In genomic region chr17:82589851-82590180, GRCh38 we compare ENCODE assay signal across 22 cellular contexts. TPM values are rescaled to one million over a fixed set of nuclear protein-coding genes. Genes with fewer than 3 reads are reported as not detected.
DNase-seq lines count a peak whose midpoint lies in the region; ATAC-seq, FAIRE-seq and TF ChIP-seq lines count a peak whose summit lies in the region.
"Had no signal": no experiment of that assay in that cellular context is flagged by ENCODE, and none has a peak within 500 bp of the region (broad histone marks: within the 10 kb centered on the region; RNA-seq: fewer than 3 reads in every experiment).

No MANE protein-coding gene starts in this region.

- TF ChIP-seq POLR2A in sigmoid colon (IDR thresholded peaks at IDR 0.05): no peak

- no peak for FAIRE-seq in small intestine (lab: Jason Lieb, UNC)
- FAIRE-seq: A204.1 had no signal

- no peak for TF ChIP-seq EP300 in sigmoid colon (IDR thresholded peaks at IDR 0.05)

- H3K27me3 Mint-ChIP-seq in activated CD4-positive, alpha-beta T cell treated with anti-CD3 and anti-CD28 coated beads for 36 hours: no peaks in the 10 kb centered on the region

- peaks cover 56% of the 10 kb centered on the region for H3K4me1 Mint-ChIP-seq in activated CD4-positive, alpha-beta T cell treated with anti-CD3 and anti-CD28 coated beads for 36 hours

- no peak overlapping the region for H3K4me3 Mint-ChIP-seq in activated CD4-positive, alpha-beta T cell treated with anti-CD3 and anti-CD28 coated beads for 36 hours
- H3K4me3 Mint-ChIP-seq: activated T-cell treated with anti-CD3 and anti-CD28 coated beads, Interleukin-2, amount 50 U/mL, for 4 hours; CD14-positive monocyte had no signal

- H3K9me3 ChIP-seq in effector memory CD4-positive, alpha-beta T cell (ENCODE audit: control insufficient read depth, low read length): no peaks in the 10 kb centered on the region
- H3K9me3 ChIP-seq in sigmoid colon (no peaks in the 10 kb centered on the region), MG63 (no peaks in the 10 kb centered on the region), small intestine (ENCODE audit: control insufficient read depth, low read depth) (no peaks in the 10 kb centered on the region)
- H3K9me3 ChIP-seq: left lung, ovary, SJCRH30, testis had no signal

- H3K4me1 ChIP-seq in effector memory CD4-positive, alpha-beta T cell (ENCODE audit: control insufficient read depth, insufficient read depth, low read length, poor library complexity, severe bottlenecking): peaks cover 19% of the 10 kb centered on the region
- H3K4me1 ChIP-seq in sigmoid colon: peaks cover 0 to 76% (median 74%) of the 10 kb centered on the region in 4 donors
- peaks cover 4% of the 10 kb centered on the region in 2 donors for H3K4me1 ChIP-seq in small intestine (ENCODE audit: control insufficient read depth in 2 of 2, insufficient read depth in 1 of 2, low read depth in 1 of 2, low read length in 1 of 2)

- H3K9me3 Mint-ChIP-seq in activated CD4-positive, alpha-beta T cell treated with anti-CD3 and anti-CD28 coated beads for 36 hours (ENCODE audit: low read depth): no peaks in the 10 kb centered on the region
- H3K9me3 Mint-ChIP-seq: activated naive CD4-positive, alpha-beta T cell treated with anti-CD3 and anti-CD28 coated beads, Interleukin-2, amount 50 U/mL, for 72 hours; activated T-cell treated with anti-CD3 and anti-CD28 coated beads, Interleukin-2, amount 50 U/mL, for 4 hours; CD14-positive monocyte had no signal

- CTCF ChIA-PET in activated CD4-positive, alpha-beta T cell treated with anti-CD3 and anti-CD28 coated beads for 36 hours (lab: Charles Lee): interaction anchor here (0.6 kb wide), 1 partner anchor 68 kb away, joined by 3 read pairs; no protein-coding TSS in a partner anchor

- peaks cover 35% of the 10 kb centered on the region for H3K36me3 Mint-ChIP-seq in activated CD4-positive, alpha-beta T cell treated with anti-CD3 and anti-CD28 coated beads for 36 hours (ENCODE audit: low read depth)

- DNase-seq in activated CD4-positive, alpha-beta T cell treated with anti-CD3 and anti-CD28 coated beads for 36 hours: no peak
- DNase-seq in activated CD4-positive, alpha-beta T cell treated with anti-CD3 and anti-CD28 coated beads, Interleukin-2, amount 50 U/mL, for 48 hours: no peak
- DNase-seq in HL-60 (ENCODE audit: low read depth in 1 of 2, low spot score in 1 of 2): no peak
- no peak for DNase-seq in effector memory CD4-positive, alpha-beta T cell
- DNase-seq in sigmoid colon: no peak
- no peak for DNase-seq in MG63
- no peak for DNase-seq in small intestine
- DNase-seq: activated T-cell treated with anti-CD3 and anti-CD28 coated beads, Interleukin-2, amount 50 U/mL, for 4 hours; brain microvascular endothelial cell; left lung; NCI-H1105 treated with DMSO at 0.1 percent for 48 hours; NCI-H2107; NCI-H524 treated with DMSO at 0.1 percent for 48 hours; OCI-M1; ovary; SJCRH30; stimulated activated CD4-positive, alpha-beta T cell treated with anti-CD3 and anti-CD28 coated beads, Interleukin-4, amount 100 ng/mL, for 24 hours; testis had no signal

- intact Hi-C loops in activated CD4-positive, alpha-beta T cell treated with anti-CD3 and anti-CD28 coated beads for 36 hours (cut with DNase I, micrococcal nuclease): loop anchor here in 1 of 2 experiments (5.0 kb wide), 1 partner anchor 57 kb away; the partner anchor contains the start of gene WDR45B
- intact Hi-C loops in sigmoid colon (cut with DNase I): loop anchor here (5.0 to 10.0 kb wide), 2 partner anchors 33 to 255 kb away; partner anchors contain the start of gene SECTM1

- WGBS in sigmoid colon, 2 donors: 68 to 87% methylated on average over 6 of the region's 6 CpGs
- 58 to 85% (median 73%) methylated on average over 6 of the region's 6 CpGs for WGBS in small intestine, 3 donors

- H3K27ac ChIP-seq in HL-60 (replicated peaks) (peak overlapping the region; percentile 89), sigmoid colon (peak overlapping the region; percentile 32 to 93 (median 92)), small intestine (ENCODE audit: low read depth in 1 of 2, low read length in 1 of 2) (no peak overlapping the region)
- peak overlapping the region; percentile 11 for H3K27ac ChIP-seq in effector memory CD4-positive, alpha-beta T cell (ENCODE audit: insufficient read depth, low read length, poor library complexity, severe bottlenecking)
- H3K27ac ChIP-seq: brain microvascular endothelial cell, ovary, SJCRH30, testis had no signal

- H3K36me3 ChIP-seq in effector memory CD4-positive, alpha-beta T cell (ENCODE audit: control insufficient read depth, insufficient read depth, low read length): peaks cover 17% of the 10 kb centered on the region
- H3K36me3 ChIP-seq in sigmoid colon: peaks cover 12 to 28% (median 15%) of the 10 kb centered on the region in 4 donors
- H3K36me3 ChIP-seq in MG63: peaks cover 56% of the 10 kb centered on the region
- H3K36me3 ChIP-seq in small intestine (ENCODE audit: control insufficient read depth in 2 of 2, insufficient read depth in 2 of 2, low read length in 2 of 2): peaks cover 3 to 5% of the 10 kb centered on the region in 2 donors
- H3K36me3 ChIP-seq: ovary had no signal

- POLR2A ChIA-PET in activated CD4-positive, alpha-beta T cell treated with anti-CD3 and anti-CD28 coated beads for 36 hours (lab: Charles Lee): no interaction called here

- no peaks in the 10 kb centered on the region for H3K27me3 ChIP-seq in HL-60 (ENCODE audit: insufficient read depth, poor library complexity, severe bottlenecking)
- no peaks in the 10 kb centered on the region for H3K27me3 ChIP-seq in effector memory CD4-positive, alpha-beta T cell (replicated peaks; ENCODE audit: control insufficient read depth, insufficient read depth, low read length, poor library complexity, severe bottlenecking)
- H3K27me3 ChIP-seq in sigmoid colon: no peaks in the 10 kb centered on the region
- no peaks in the 10 kb centered on the region for H3K27me3 ChIP-seq in MG63
- H3K27me3 ChIP-seq in small intestine (ENCODE audit: control insufficient read depth in 2 of 2, insufficient read depth in 2 of 2, low read length in 2 of 2): no peaks in the 10 kb centered on the region
- H3K27me3 ChIP-seq: brain microvascular endothelial cell, left lung, ovary, SJCRH30, testis had no signal

- TF ChIP-seq CTCF in HL-60 (IDR thresholded peaks at IDR 0.05; ENCODE audit: insufficient read depth, low read length): no peak
- TF ChIP-seq CTCF in sigmoid colon (IDR thresholded peaks at IDR 0.05): no peak

- peak overlapping the region; percentile 98 for H3K27ac Mint-ChIP-seq in activated CD4-positive, alpha-beta T cell treated with anti-CD3 and anti-CD28 coated beads for 36 hours

- H3K4me3 ChIP-seq in HL-60 (replicated peaks; ENCODE audit: insufficient read depth, low read length) (no peak overlapping the region), sigmoid colon (no peak overlapping the region), MG63 (no peak overlapping the region), small intestine (ENCODE audit: low read depth in 1 of 2, low read length in 2 of 2) (no peak overlapping the region)
- no peak overlapping the region for H3K4me3 ChIP-seq in effector memory CD4-positive, alpha-beta T cell (ENCODE audit: insufficient read depth, low read depth, low read length, poor library complexity, severe bottlenecking)
- H3K4me3 ChIP-seq: left lung, ovary, SJCRH30, testis had no signal

- no peak for ATAC-seq in activated CD4-positive, alpha-beta T cell treated with anti-CD3 and anti-CD28 coated beads for 36 hours
- no peak for ATAC-seq in HG02642 (IDR thresholded peaks at IDR 0.05; ENCODE audit: poor library complexity, unreplicated experiment)
- ATAC-seq: activated naive CD4-positive, alpha-beta T cell treated with anti-CD3 and anti-CD28 coated beads, Interleukin-2, amount 50 U/mL, for 72 hours; activated T-cell treated with anti-CD3 and anti-CD28 coated beads, Interleukin-2, amount 50 U/mL, for 4 hours; left lung had no signal

RNA-seq across cellular contexts. Expression of gene WDR45B, which starts 58.4 kb away (rescaled TPM):
- total RNA-seq in activated CD4-positive, alpha-beta T cell treated with anti-CD3 and anti-CD28 coated beads for 36 hours: 10 to 100 TPM; 74.1 to 74.8 TPM
- total RNA-seq in sigmoid colon: 10 to 100 TPM; 51.7 to 67.0 (median 66.7) TPM
- polyA plus RNA-seq in sigmoid colon (10 to 100 TPM; 62.5 to 70.1 (median 67.5) TPM), small intestine (10 to 100 TPM; 64.4 to 69.7 (median 68.2) TPM)
- total RNA-seq in MG63 (2014; rRNA removed; shearing (Covaris generic); ENCODE audit: low replicate concordance): 110 and 119 TPM in 2 replicates

Comparison
In these comparisons a context has a peak if more than half of its experiments do, and no peak if none do; other contexts are left out.
1. H3K27ac ChIP-seq: peak in HL-60 (single experiment), effector memory CD4-positive, alpha-beta T cell (single experiment) and sigmoid colon (4 of 4); none in small intestine (0 of 2).